Comparison of ENCODE assay signal across 13 cellular contexts in genomic region chr22:32562916-32563315, GRCh38.
"Had no signal": no experiment of that assay in that cellular context is flagged by ENCODE, and none has a peak within 500 bp of the region (broad histone marks: within the 10 kb centered on the region; RNA-seq: fewer than 3 reads in every experiment).

No MANE protein-coding gene starts in this region.

- H3K4me1 ChIP-seq: right lobe of liver had no signal

- H3K36me3 ChIP-seq: brain microvascular endothelial cell, esophagus muscularis mucosa, right lobe of liver had no signal

- H3K27ac ChIP-seq: brain microvascular endothelial cell, dorsolateral prefrontal cortex, right lobe of liver had no signal

- FAIRE-seq: frontal cortex, keratinocyte had no signal

- H3K4me3 ChIP-seq: dorsolateral prefrontal cortex, esophagus muscularis mucosa, right lobe of liver had no signal

- H3K9ac ChIP-seq: SK-N-SH had no signal

- H3K9me3 ChIP-seq: esophagus muscularis mucosa, right lobe of liver, SK-N-SH had no signal

- DNase-seq: activated CD4-positive, alpha-beta T cell treated with anti-CD3 and anti-CD28 coated beads, Interleukin-2, amount 10 ng/mL, durations not matched to agents 7 days and 5 days; activated CD4-positive, CD25-positive, alpha-beta regulatory T cell; brain microvascular endothelial cell; dorsolateral prefrontal cortex; naive thymus-derived CD4-positive, alpha-beta T cell; posterior cingulate gyrus; right lobe of liver; SK-N-SH; stimulated activated CD4-positive, alpha-beta T cell treated with anti-CD3 and anti-CD28 coated beads, Interleukin-2, amount 100 ng/mL, for 48 hours; stimulated activated naive CD4-positive, alpha-beta T cell treated with Interleukin-2 at 50 U/mL for 16 hours had no signal

- H3K4me2 ChIP-seq: SK-N-SH had no signal

- H3K9me2 ChIP-seq: SK-N-SH had no signal

- H3K27me3 ChIP-seq: brain microvascular endothelial cell, dorsolateral prefrontal cortex, right lobe of liver had no signal
